In the genomic region with DNA sequence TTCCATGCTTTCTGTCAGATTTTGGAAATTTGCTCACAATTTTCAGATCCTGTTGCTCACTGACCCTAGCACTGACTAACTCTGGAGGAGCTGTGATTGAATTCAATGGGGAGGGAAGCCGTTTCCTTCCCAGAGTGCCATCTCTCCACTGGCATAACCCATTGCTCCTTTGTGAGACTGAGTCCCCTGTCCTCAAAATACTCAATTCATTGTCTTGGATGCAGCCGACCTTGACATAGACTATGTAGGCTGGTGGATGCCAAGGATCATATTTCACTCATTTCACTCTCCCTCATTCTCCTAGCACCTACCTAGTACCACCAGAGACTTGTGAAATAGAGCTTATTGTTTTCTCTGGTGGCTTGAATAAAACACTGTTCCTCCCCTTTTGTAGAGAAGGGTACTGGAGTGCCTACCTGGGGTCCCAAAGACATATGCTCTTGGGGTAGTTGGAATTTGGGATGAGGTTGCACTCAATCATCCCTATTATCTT, we compare ENCODE assay signal across 28 cellular contexts.
"Had no signal": no experiment of that assay in that cellular context is flagged by ENCODE, and none has a peak within 500 bp of the region (broad histone marks: within the 10 kb centered on the region; RNA-seq: fewer than 3 reads in every experiment).

No MANE protein-coding gene starts in this region.

- H3K4me3 ChIP-seq: coronary artery, esophagus squamous epithelium, heart right ventricle, lower lobe of right lung, ovary, psoas muscle, sigmoid colon, stomach, thyroid gland had no signal

- ATAC-seq: effector memory CD8-positive, alpha-beta T cell; heart right ventricle; left colon; left ventricle myocardium superior; naive thymus-derived CD8-positive, alpha-beta T cell; psoas muscle; right cardiac atrium; stimulated activated effector memory CD8-positive, alpha-beta T cell treated with anti-CD3 and anti-CD28 coated beads, Interleukin-12 subunit alpha, Interleukin-12 subunit beta, amount 100 ng/mL, for 72 hours had no signal

- H3K4me1 ChIP-seq: lower lobe of right lung, psoas muscle had no signal

- H3K36me3 ChIP-seq: esophagus squamous epithelium, heart right ventricle, lower lobe of right lung, ovary, sigmoid colon, stomach, thyroid gland had no signal

- H3K9me3 ChIP-seq: esophagus squamous epithelium, lower lobe of right lung, ovary, psoas muscle, sigmoid colon, stomach, thyroid gland had no signal

- H3K27ac ChIP-seq: coronary artery, esophagus squamous epithelium, heart right ventricle, lower lobe of right lung, ovary, psoas muscle, sigmoid colon, stomach, thyroid gland had no signal

- DNase-seq: effector memory CD8-positive, alpha-beta T cell; erythroblast; esophagus squamous epithelium; foreskin melanocyte; glutamatergic neuron; heart right ventricle; hippocampal formation; immature natural killer cell; islet precursor cell; kidney glomerular epithelial cell; left colon; left ventricle myocardium superior; lower lobe of right lung; naive thymus-derived CD8-positive, alpha-beta T cell; occipital lobe; ovary; posterior cingulate gyrus; psoas muscle; right cardiac atrium; sigmoid colon; stimulated activated CD4-positive, alpha-beta T cell treated with anti-CD3 and anti-CD28 coated beads, Interleukin-2, amount 100 ng/mL, for 24 hours; stimulated activated CD4-positive, alpha-beta T cell treated with anti-CD3 and anti-CD28 coated beads, Interleukin-4, amount 100 ng/mL, for 24 hours; stimulated activated naive CD4-positive, alpha-beta T cell treated with Interleukin-2 at 50 U/mL for 16 hours; stomach; thyroid gland; trophoblast cell had no signal
